In the genomic region with DNA sequence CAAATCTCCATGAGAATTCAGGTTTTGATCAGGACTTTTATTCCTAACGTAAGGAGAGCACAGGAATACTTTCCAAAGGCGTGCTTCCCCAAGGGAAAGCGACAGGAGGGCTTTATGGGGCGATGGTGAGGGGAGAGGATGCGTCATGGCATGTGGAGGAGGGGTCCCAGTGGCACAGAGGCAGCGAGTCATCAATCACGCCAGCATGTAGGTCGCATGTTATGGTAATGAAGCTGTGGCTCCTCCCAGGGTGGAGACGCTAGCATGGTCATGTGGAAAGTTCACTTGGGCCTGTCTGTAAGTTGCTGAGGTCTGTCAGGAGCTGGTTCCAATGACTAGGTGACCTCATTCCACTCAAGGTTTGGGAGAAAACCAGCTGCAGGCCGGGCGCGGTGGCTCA, we compare ENCODE assay signal across 31 cellular contexts. TPM values are rescaled to one million over a fixed set of nuclear protein-coding genes. Genes with fewer than 3 reads are reported as not detected.
"Had no signal": no experiment of that assay in that cellular context is flagged by ENCODE, and none has a peak within 500 bp of the region (broad histone marks: within the 10 kb centered on the region; RNA-seq: fewer than 3 reads in every experiment).

No MANE protein-coding gene starts in this region.

- ATAC-seq: effector memory CD8-positive, alpha-beta T cell; gastroesophageal sphincter; heart left ventricle; left colon; left lung; left ventricle myocardium superior; lower lobe of right lung; mucosa of descending colon; naive thymus-derived CD8-positive, alpha-beta T cell had no signal

- H3K27me3 Mint-ChIP-seq: dendritic cell treated with granulocyte-macrophage colony-stimulating factor and Interleukin-4, amounts not matched to agents 40 ng/mL and 50 ng/mL, for 4 days; effector memory CD8-positive, alpha-beta T cell had no signal

- H3K4me2 ChIP-seq: hepatocyte had no signal

- H2AFZ ChIP-seq: hepatocyte had no signal

- H3K27me3 ChIP-seq: colonic mucosa, esophagus squamous epithelium, gastroesophageal sphincter, heart left ventricle, hepatocyte, left lung had no signal

- H3K9me3 ChIP-seq: colonic mucosa, esophagus squamous epithelium, mucosa of descending colon had no signal

- H3K36me3 Mint-ChIP-seq: immature natural killer cell; mesothelial cell of epicardium; naive B cell; naive thymus-derived CD8-positive, alpha-beta T cell had no signal

- H3K4me3 ChIP-seq: colonic mucosa, esophagus squamous epithelium, gastroesophageal sphincter, heart left ventricle, hepatocyte, left lung, lower lobe of right lung, mucosa of descending colon had no signal

- DNase-seq: colonic mucosa; cortex of kidney; effector CD8-positive, alpha-beta T cell; effector memory CD8-positive, alpha-beta T cell; esophagus squamous epithelium; foreskin fibroblast; foreskin melanocyte; heart left ventricle; hypothalamus; immature natural killer cell; islet precursor cell; kidney; kidney glomerular epithelial cell; left colon; left lung; left ventricle myocardium superior; lower lobe of right lung; mucosa of descending colon; naive B cell; naive thymus-derived CD8-positive, alpha-beta T cell had no signal

- H3K27ac Mint-ChIP-seq: dendritic cell treated with granulocyte-macrophage colony-stimulating factor and Interleukin-4, amounts not matched to agents 40 ng/mL and 50 ng/mL, for 4 days; effector memory CD8-positive, alpha-beta T cell; immature natural killer cell; mesothelial cell of epicardium; naive B cell; naive thymus-derived CD8-positive, alpha-beta T cell had no signal

- H3K79me2 ChIP-seq: hepatocyte had no signal

- H3K27ac ChIP-seq: colonic mucosa, esophagus squamous epithelium, gastroesophageal sphincter, heart left ventricle, hepatocyte, left lung, lower lobe of right lung had no signal

- FAIRE-seq: endothelial cell of umbilical vein, kidney had no signal

- H3K9me3 Mint-ChIP-seq: dendritic cell treated with granulocyte-macrophage colony-stimulating factor and Interleukin-4, amounts not matched to agents 40 ng/mL and 50 ng/mL, for 4 days; mesothelial cell of epicardium had no signal

- H3K4me1 Mint-ChIP-seq: immature natural killer cell, mesothelial cell of epicardium, naive B cell had no signal

- H3K4me3 Mint-ChIP-seq: dendritic cell treated with granulocyte-macrophage colony-stimulating factor and Interleukin-4, amounts not matched to agents 40 ng/mL and 50 ng/mL, for 4 days; effector memory CD8-positive, alpha-beta T cell; immature natural killer cell; mesothelial cell of epicardium; naive thymus-derived CD8-positive, alpha-beta T cell had no signal

- H3K4me1 ChIP-seq: colonic mucosa, gastroesophageal sphincter, heart left ventricle, left lung, lower lobe of right lung had no signal

- H3K36me3 ChIP-seq: colonic mucosa, esophagus squamous epithelium, gastroesophageal sphincter, heart left ventricle, left lung, lower lobe of right lung had no signal

RNA-seq across cellular contexts. Expression of a gene that starts 35.3 kb away (rescaled TPM):
- total RNA-seq: chondrocyte; colonic mucosa; dermis microvascular lymphatic vessel endothelial cell; endothelial cell of umbilical vein; epithelial cell of proximal tubule; gastroesophageal sphincter; hepatocyte; kidney; left colon; left lung; left ventricle myocardium superior; lower lobe of right lung; lung microvascular endothelial cell; mesenteric fat pad; mesothelial cell of epicardium; myocyte; naive thymus-derived CD8-positive, alpha-beta T cell had no signal
- polyA plus RNA-seq: endothelial cell of umbilical vein; heart left ventricle; hepatocyte; immature natural killer cell; naive thymus-derived CD8-positive, alpha-beta T cell had no signal
